ENCODE assay signal across 9 cellular contexts in genomic region chr16:56355786-56356275, GRCh38.
DNase-seq lines count a peak whose midpoint lies in the region; ATAC-seq and TF ChIP-seq lines count a peak whose summit lies in the region.
"Had no signal": no experiment of that assay in that cellular context is flagged by ENCODE, and none has a peak within 500 bp of the region (broad histone marks: within the 10 kb centered on the region; RNA-seq: fewer than 3 reads in every experiment).

No MANE protein-coding gene starts in this region.

- H3K9me3 ChIP-seq in mesodermal cell (ENCODE audit: control insufficient read depth, low read length): no peaks in the 10 kb centered on the region
- H3K9me3 ChIP-seq: upper lobe of left lung had no signal

- H3K36me3 ChIP-seq in ACC112 (ENCODE audit: insufficient read depth, low read length): no peaks in the 10 kb centered on the region
- H3K36me3 ChIP-seq in mesodermal cell (ENCODE audit: control insufficient read depth, insufficient read depth, low read length): peaks cover 5% of the 10 kb centered on the region

- H3K4me3 ChIP-seq in ACC112 (ENCODE audit: low read depth, low read length): peak overlapping the region; percentile 63
- peak overlapping the region; percentile 21; the same call in 1 of the 2 replicates for H3K4me3 ChIP-seq in LNCaP clone FGC (ENCODE audit: low read depth, low read length)
- H3K4me3 ChIP-seq in astrocyte of the spinal cord (ENCODE audit: low read depth, low read length): peak overlapping the region; percentile 37
- no peak overlapping the region for H3K4me3 ChIP-seq in mesodermal cell (ENCODE audit: extremely low read depth, insufficient read depth, low read length, poor library complexity, severe bottlenecking)

- in situ Hi-C loops in astrocyte of the spinal cord (cut with HindIII; ENCODE audit: low sequenced_read_pairs): no loop called here

- H3K27ac ChIP-seq in ACC112 (ENCODE audit: low read depth, low read length): peak overlapping the region; percentile 75; the same call in 1 of the 2 replicates
- H3K27ac ChIP-seq in mesodermal cell (ENCODE audit: low read depth, low read length, severe bottlenecking): peak overlapping the region; percentile 89

- no peak for TF ChIP-seq CTCF in LNCaP clone FGC (IDR thresholded peaks at IDR 0.05; ENCODE audit: control insufficient read depth, extremely low read depth, insufficient read depth)
- TF ChIP-seq CTCF in astrocyte of the spinal cord (IDR thresholded peaks at IDR 0.05; ENCODE audit: low read depth, low read length): no peak

- H3K4me1 ChIP-seq in ACC112 (ENCODE audit: control insufficient read depth, insufficient read depth, low read length, unreplicated experiment) (peaks cover 11% of the 10 kb centered on the region), mesodermal cell (ENCODE audit: control insufficient read depth, insufficient read depth, low read length, poor library complexity, severe bottlenecking) (peaks cover 12% of the 10 kb centered on the region)

- no peak for DNase-seq in LNCaP clone FGC (ENCODE audit: low read depth)
- no peak for DNase-seq in astrocyte of the spinal cord (ENCODE audit: low read depth, low spot score)
- DNase-seq in KG1 (lab: John Stamatoyannopoulos, UW): no peak
- DNase-seq in NCI-H2029 treated with DMSO at 0.1 percent for 48 hours (lab: John Stamatoyannopoulos, UW): no peak

- ATAC-seq in GM21528 (IDR thresholded peaks at IDR 0.05; ENCODE audit: low FRiP score, unreplicated experiment): no peak
- no peak for ATAC-seq in HG03521 (IDR thresholded peaks at IDR 0.05; ENCODE audit: unreplicated experiment)

- no peaks in the 10 kb centered on the region for H3K27me3 ChIP-seq in ACC112 (ENCODE audit: insufficient read depth, low read length)
- H3K27me3 ChIP-seq: upper lobe of left lung had no signal

- H2AFZ ChIP-seq in ACC112 (ENCODE audit: low read length, unreplicated experiment): peak overlapping the region; percentile 89

- 83 to 87% methylated on average over 7 of the region's 14 CpGs for WGBS in mesodermal cell (ENCODE audit: insufficient coverage in 2 of 2), 2 experiments

- H3K79me2 ChIP-seq in ACC112 (ENCODE audit: control insufficient read depth, insufficient read depth, low read length, unreplicated experiment): no peaks in the 10 kb centered on the region
